ENCODE assay signal across 32 cellular contexts in genomic region chr5:32362527-32362926, GRCh38.
"Had no signal": no experiment of that assay in that cellular context is flagged by ENCODE, and none has a peak within 500 bp of the region (broad histone marks: within the 10 kb centered on the region; RNA-seq: fewer than 3 reads in every experiment).

No MANE protein-coding gene starts in this region.

- H3K4me3 ChIP-seq: coronary artery, dorsolateral prefrontal cortex, gastrocnemius medialis, heart left ventricle had no signal

- FAIRE-seq: astrocyte, bronchial epithelial cell, TTC549 had no signal

- H3K4me1 Mint-ChIP-seq: activated naive CD4-positive, alpha-beta T cell treated with anti-CD3 and anti-CD28 coated beads, Interleukin-2, amount 10 ng/mL, durations not matched to agents 7 days and 5 days; activated naive CD8-positive, alpha-beta T cell treated with anti-CD3 and anti-CD28 coated beads, Interleukin-2, amount 10 ng/mL, durations not matched to agents 7 days and 5 days; central memory CD8-positive, alpha-beta T cell had no signal

- H3K9me3 ChIP-seq: gastrocnemius medialis, heart left ventricle had no signal

- H3K4me1 ChIP-seq: foreskin keratinocyte, gastrocnemius medialis, heart left ventricle had no signal

- DNase-seq: activated CD4-positive, alpha-beta T cell treated with anti-CD3 and anti-CD28 coated beads for 1 hour; activated CD4-positive, alpha-beta T cell treated with anti-CD3 and anti-CD28 coated beads for 4 hours; activated CD4-positive, alpha-beta T cell treated with anti-CD3 and anti-CD28 coated beads, Interleukin-2, amount 50 U/mL, for 1 hour; activated CD4-positive, alpha-beta T cell treated with anti-CD3 and anti-CD28 coated beads, Interleukin-2, amount 50 U/mL, for 48 hours; activated CD8-positive, alpha-beta memory T cell treated with anti-CD3 and anti-CD28 coated beads for 24 hours; activated CD8-positive, alpha-beta T cell treated with anti-CD3 and anti-CD28 coated beads for 36 hours; activated gamma-delta T cell; activated naive CD4-positive, alpha-beta T cell; activated naive CD4-positive, alpha-beta T cell treated with anti-CD3 and anti-CD28 coated beads, Interleukin-2, amount 10 ng/mL, durations not matched to agents 7 days and 5 days; activated naive CD8-positive, alpha-beta T cell treated with anti-CD3 and anti-CD28 coated beads, Interleukin-2, amount 10 ng/mL, durations not matched to agents 7 days and 5 days; activated T-cell treated with anti-CD3 and anti-CD28 coated beads, Interleukin-2, amount 50 U/mL, for 48 hours; amniotic stem cell; anterior cingulate cortex; brain microvascular endothelial cell; dorsolateral prefrontal cortex; effector memory CD4-positive, alpha-beta T cell; endodermal cell; foreskin keratinocyte; gastrocnemius medialis; glutamatergic neuron; heart left ventricle; T-helper 2 cell had no signal

- H3K27me3 Mint-ChIP-seq: activated CD8-positive, alpha-beta T cell treated with anti-CD3 and anti-CD28 coated beads for 36 hours; activated naive CD4-positive, alpha-beta T cell treated with anti-CD3 and anti-CD28 coated beads, Interleukin-2, amount 10 ng/mL, durations not matched to agents 7 days and 5 days; activated naive CD8-positive, alpha-beta T cell treated with anti-CD3 and anti-CD28 coated beads, Interleukin-2, amount 10 ng/mL, durations not matched to agents 7 days and 5 days; central memory CD8-positive, alpha-beta T cell; dendritic cell treated with granulocyte-macrophage colony-stimulating factor and Interleukin-4, amounts not matched to agents 40 ng/mL and 50 ng/mL, for 4 days had no signal

- ATAC-seq: activated CD8-positive, alpha-beta T cell treated with anti-CD3 and anti-CD28 coated beads for 36 hours; activated naive CD4-positive, alpha-beta T cell treated with anti-CD3 and anti-CD28 coated beads, Interleukin-2, amount 50 U/mL, for 72 hours; esophagus mucosa; foreskin keratinocyte; gastrocnemius medialis; heart left ventricle; WTC11 had no signal

- H3K27ac ChIP-seq: brain microvascular endothelial cell, coronary artery, dorsolateral prefrontal cortex, foreskin keratinocyte, gastrocnemius medialis, heart left ventricle, VCaP had no signal

- H3K27me3 ChIP-seq: brain microvascular endothelial cell, dorsolateral prefrontal cortex, foreskin keratinocyte, gastrocnemius medialis, heart left ventricle had no signal

- H3K27ac Mint-ChIP-seq: activated CD8-positive, alpha-beta T cell treated with anti-CD3 and anti-CD28 coated beads for 36 hours; activated naive CD4-positive, alpha-beta T cell treated with anti-CD3 and anti-CD28 coated beads, Interleukin-2, amount 10 ng/mL, durations not matched to agents 7 days and 5 days; activated naive CD4-positive, alpha-beta T cell treated with anti-CD3 and anti-CD28 coated beads, Interleukin-2, amount 50 U/mL, for 72 hours; activated naive CD8-positive, alpha-beta T cell treated with anti-CD3 and anti-CD28 coated beads, Interleukin-2, amount 10 ng/mL, durations not matched to agents 7 days and 5 days; dendritic cell treated with granulocyte-macrophage colony-stimulating factor and Interleukin-4, amounts not matched to agents 40 ng/mL and 50 ng/mL, for 4 days; endodermal cell; WTC11 had no signal

- H3K4me3 Mint-ChIP-seq: activated CD8-positive, alpha-beta T cell treated with anti-CD3 and anti-CD28 coated beads for 36 hours; activated naive CD4-positive, alpha-beta T cell treated with anti-CD3 and anti-CD28 coated beads, Interleukin-2, amount 10 ng/mL, durations not matched to agents 7 days and 5 days; activated naive CD8-positive, alpha-beta T cell treated with anti-CD3 and anti-CD28 coated beads, Interleukin-2, amount 10 ng/mL, durations not matched to agents 7 days and 5 days; central memory CD8-positive, alpha-beta T cell; dendritic cell treated with granulocyte-macrophage colony-stimulating factor and Interleukin-4, amounts not matched to agents 40 ng/mL and 50 ng/mL, for 4 days; endodermal cell; WTC11 had no signal

- H3K9me3 Mint-ChIP-seq: activated CD8-positive, alpha-beta T cell treated with anti-CD3 and anti-CD28 coated beads for 36 hours; activated naive CD4-positive, alpha-beta T cell treated with anti-CD3 and anti-CD28 coated beads, Interleukin-2, amount 10 ng/mL, durations not matched to agents 7 days and 5 days; activated naive CD4-positive, alpha-beta T cell treated with anti-CD3 and anti-CD28 coated beads, Interleukin-2, amount 50 U/mL, for 72 hours; activated naive CD8-positive, alpha-beta T cell treated with anti-CD3 and anti-CD28 coated beads, Interleukin-2, amount 10 ng/mL, durations not matched to agents 7 days and 5 days; central memory CD8-positive, alpha-beta T cell; dendritic cell treated with granulocyte-macrophage colony-stimulating factor and Interleukin-4, amounts not matched to agents 40 ng/mL and 50 ng/mL, for 4 days; WTC11 had no signal
